In genomic region chr4:40648742-40649281, GRCh38 we compare ENCODE assay signal across 18 cellular contexts. TPM values are rescaled to one million over a fixed set of nuclear protein-coding genes. Genes with fewer than 3 reads are reported as not detected.
A peak's percentile ranks its signal among the peaks of the same experiment; 100 is the strongest.
DNase-seq lines count a peak whose midpoint lies in the region; ATAC-seq, FAIRE-seq and TF ChIP-seq lines count a peak whose summit lies in the region.
"Had no signal": no experiment of that assay in that cellular context is flagged by ENCODE, and none has a peak within 500 bp of the region (broad histone marks: within the 10 kb centered on the region; RNA-seq: fewer than 3 reads in every experiment).

No MANE protein-coding gene starts in this region.

- H3K9me3 ChIP-seq in WERI-Rb-1 (ENCODE audit: severe bottlenecking) (no peaks in the 10 kb centered on the region), hepatocyte (ENCODE audit: low read depth) (no peaks in the 10 kb centered on the region), small intestine (ENCODE audit: control insufficient read depth, low read depth) (no peaks in the 10 kb centered on the region), PC-9 (ENCODE audit: insufficient read depth, low read depth) (no peaks in the 10 kb centered on the region)
- H3K9me3 ChIP-seq: colonic mucosa, gastrocnemius medialis, psoas muscle, SK-N-SH had no signal

- H3F3A ChIP-seq in PC-9 (ENCODE audit: insufficient read depth, low read depth), result peaks cover 17% of the 10 kb centered on the region

- H2AFZ ChIP-seq in hepatocyte (no peak overlapping the region), PC-9 (no peak overlapping the region)

- FAIRE-seq in GM12892 (lab: Jason Lieb, UNC), result peak; percentile 33
- no peak for FAIRE-seq in small intestine (lab: Jason Lieb, UNC)

- no peak for DNase-seq in GM12892 (ENCODE audit: insufficient read length)
- peak; percentile 48 for DNase-seq in WERI-Rb-1
- DNase-seq in hepatocyte (ENCODE audit: low spot score), result no peak
- peak; percentile 66 for DNase-seq in small intestine
- no peak for DNase-seq in hippocampal formation (lab: John Stamatoyannopoulos, UW)
- no peak for DNase-seq in PC-9
- DNase-seq: activated naive CD4-positive, alpha-beta T cell treated with anti-CD3 and anti-CD28 coated beads for 36 hours; colonic mucosa; MV-4-11; NCI-H2081; NCI-H524 treated with DMSO at 0.1 percent for 48 hours; SK-N-SH; stimulated activated CD4-positive, alpha-beta T cell treated with anti-CD3 and anti-CD28 coated beads, Interleukin-15, amount 100 ng/mL, for 24 hours; stimulated activated naive CD8-positive, alpha-beta T cell treated with anti-CD3 and anti-CD28 coated beads, Interleukin-15, Interleukin-2, amounts not matched to agents 100 U/mL and 50 U/mL, for 24 hours had no signal

- H3K9me2 ChIP-seq in hepatocyte (replicated peaks; ENCODE audit: insufficient read depth) (no peaks in the 10 kb centered on the region), PC-9 (ENCODE audit: insufficient read depth) (no peaks in the 10 kb centered on the region)
- H3K9me2 ChIP-seq: SK-N-SH had no signal

- H3K36me3 ChIP-seq in WERI-Rb-1, result no peaks in the 10 kb centered on the region
- no peaks in the 10 kb centered on the region for H3K36me3 ChIP-seq in hepatocyte (replicated peaks; ENCODE audit: insufficient read depth, low read depth)
- no peaks in the 10 kb centered on the region for H3K36me3 ChIP-seq in small intestine (ENCODE audit: control insufficient read depth in 2 of 2, insufficient read depth in 2 of 2, low read length in 2 of 2)
- no peaks in the 10 kb centered on the region for H3K36me3 ChIP-seq in PC-9 (ENCODE audit: low read depth)
- H3K36me3 ChIP-seq: colonic mucosa, gastrocnemius medialis had no signal

- no peaks in the 10 kb centered on the region for H4K20me1 ChIP-seq in hepatocyte (ENCODE audit: insufficient read depth, poor library complexity, severe bottlenecking)
- no peaks in the 10 kb centered on the region for H4K20me1 ChIP-seq in PC-9 (ENCODE audit: insufficient read depth)

- no peaks in the 10 kb centered on the region for H3K4me1 ChIP-seq in hepatocyte (ENCODE audit: insufficient read depth)
- H3K4me1 ChIP-seq in small intestine (ENCODE audit: control insufficient read depth in 2 of 2, insufficient read depth in 1 of 2, low read depth in 1 of 2, low read length in 1 of 2), result peaks cover 0 to 3% of the 10 kb centered on the region in 2 donors
- peaks cover 9% of the 10 kb centered on the region for H3K4me1 ChIP-seq in PC-9 (replicated peaks; ENCODE audit: insufficient read depth)
- H3K4me1 ChIP-seq: colonic mucosa, gastrocnemius medialis, psoas muscle had no signal

- no peak overlapping the region for H3K4me3 ChIP-seq in WERI-Rb-1 (ENCODE audit: low read depth, low read length)
- no peak overlapping the region for H3K4me3 ChIP-seq in hepatocyte
- no peak overlapping the region for H3K4me3 ChIP-seq in small intestine (ENCODE audit: low read depth in 1 of 2, low read length in 2 of 2)
- no peak overlapping the region for H3K4me3 ChIP-seq in PC-9
- H3K4me3 ChIP-seq: colonic mucosa, gastrocnemius medialis, psoas muscle had no signal

- intact Hi-C loops in PC-9 (cut with micrococcal nuclease; ENCODE audit: unreplicated experiment), result no loop called here

- H3K79me2 ChIP-seq in hepatocyte (no peaks in the 10 kb centered on the region), PC-9 (ENCODE audit: low read depth) (no peaks in the 10 kb centered on the region)

- CTCF ChIA-PET in PC-9 (lab: Charles Lee), result no interaction called here

- BruUV-seq in PC-9 (replicated peaks; lab: Mats Ljungman, UMichigan), result no TSS peak

- no peak for TF ChIP-seq POLR2A in GM12892 (IDR thresholded peaks at IDR 0.05; ENCODE audit: low read depth, low read length)

- TF ChIP-seq CTCF in WERI-Rb-1 (IDR thresholded peaks at IDR 0.05; ENCODE audit: low read depth, low read length) (no peak), hepatocyte (IDR thresholded peaks at IDR 0.05; ENCODE audit: poor library complexity) (no peak), PC-9 (conservative IDR thresholded peaks at IDR 0.05) (no peak)

- no peak for ATAC-seq in HG03439 (IDR thresholded peaks at IDR 0.05; ENCODE audit: unreplicated experiment)
- ATAC-seq: gastrocnemius medialis; natural killer cell treated with Interleukin-12 subunit alpha and Interleukin-12 subunit beta and Interleukin-15 and Interleukin-18, amount 100 ng/mL, for 72 hours; psoas muscle; stimulated activated naive CD8-positive, alpha-beta T cell treated with anti-CD3 and anti-CD28 coated beads, Interleukin-15, Interleukin-2, amounts not matched to agents 100 U/mL and 50 U/mL, for 24 hours had no signal

- H3K4me2 ChIP-seq in hepatocyte, result no peak overlapping the region
- no peak overlapping the region for H3K4me2 ChIP-seq in PC-9
- H3K4me2 ChIP-seq: SK-N-SH had no signal

- 71% methylated on average over 9 of the region's 9 CpGs for WGBS in hepatocyte (ENCODE audit: low lambda C conversion rate, missing lambda C conversion rate)
- WGBS in small intestine, 3 donors, result 65 to 68% (median 65%) methylated on average over 9 of the region's 9 CpGs

- H3K27ac ChIP-seq in WERI-Rb-1 (no peak overlapping the region), hepatocyte (peak overlapping the region; percentile 39), small intestine (ENCODE audit: low read depth in 1 of 2, low read length in 1 of 2) (peak overlapping the region in 1 of 2 donors; percentile 49), PC-9 (no peak overlapping the region)
- H3K27ac ChIP-seq: colonic mucosa, gastrocnemius medialis, psoas muscle had no signal

- no peaks in the 10 kb centered on the region for H3K27me3 ChIP-seq in WERI-Rb-1 (ENCODE audit: insufficient read depth, low read depth, severe bottlenecking)
- no peaks in the 10 kb centered on the region for H3K27me3 ChIP-seq in hepatocyte
- no peaks in the 10 kb centered on the region for H3K27me3 ChIP-seq in small intestine (ENCODE audit: control insufficient read depth in 2 of 2, insufficient read depth in 2 of 2, low read length in 2 of 2)
- H3K27me3 ChIP-seq in PC-9 (ENCODE audit: insufficient read depth, low read depth), result no peaks in the 10 kb centered on the region
- H3K27me3 ChIP-seq: colonic mucosa, gastrocnemius medialis had no signal

- POLR2A ChIA-PET in PC-9 (lab: Charles Lee; ENCODE audit: unreplicated experiment), result no interaction called here

RNA-seq across cellular contexts. Expression of gene RBM47, which starts 19.1 kb away (rescaled TPM):
- polyA plus RNA-seq in GM12892 (2012; ENCODE audit: missing spikeins), result 10.6 TPM
- total RNA-seq in hepatocyte (126 and 137 TPM in 2 replicates), PC-9 (2021) (78.0 and 79.0 TPM in 2 replicates)
- polyA plus RNA-seq in hepatocyte (44.9 and 49.8 TPM in 2 replicates), small intestine (100 to 1,000 TPM in 1 of 3 donors, 10 to 100 TPM in 2; 49.5 to 111 (median 100.0) TPM)

Comparison
In these comparisons a context has a peak if more than half of its experiments do, and no peak if none do; other contexts are left out.
1. DNase-seq: peak in WERI-Rb-1 (single experiment) and small intestine (single experiment); none in GM12892 (single experiment), hepatocyte (single experiment), hippocampal formation (0 of 2) and PC-9 (0 of 2).